Comparison of ENCODE assay signal across 25 cellular contexts in genomic region chr18:25136416-25137132, GRCh38.
DNase-seq lines count a peak whose midpoint lies in the region; ATAC-seq and TF ChIP-seq lines count a peak whose summit lies in the region.
"Had no signal": no experiment of that assay in that cellular context is flagged by ENCODE, and none has a peak within 500 bp of the region (broad histone marks: within the 10 kb centered on the region; RNA-seq: fewer than 3 reads in every experiment).

No MANE protein-coding gene starts in this region.

- TF ChIP-seq EP300 in transverse colon (IDR thresholded peaks at IDR 0.05; ENCODE audit: low read depth), result no peak

- H3K4me3 ChIP-seq in GM23248 (no peak overlapping the region), heart left ventricle (no peak overlapping the region), neural progenitor cell (no peak overlapping the region), transverse colon (no peak overlapping the region)
- H3K4me3 ChIP-seq: A549, gastrocnemius medialis, MG63, mucosa of descending colon had no signal

- peak; percentile 84 to 90 (median 88) for ATAC-seq in heart left ventricle
- ATAC-seq: A549; activated T-helper 17 cell treated with anti-CD3 and anti-CD28 coated beads, Interleukin-2, amount 50 U/mL, for 72 hours; gastrocnemius medialis; left colon; mucosa of descending colon had no signal

- 75 to 81% methylated on average over 9 of the region's 9 CpGs for WGBS in GM23248 (ENCODE audit: low coverage in 1 of 2, low lambda C conversion rate in 2 of 2, missing lambda C conversion rate in 2 of 2), 2 experiments
- WGBS in heart left ventricle, 4 donors, result 28 to 41% (median 36%) methylated on average over 9 of the region's 9 CpGs
- WGBS in transverse colon (ENCODE audit: low coverage in 1 of 2), 2 donors, result 78 to 81% methylated on average over 9 of the region's 9 CpGs

- H4K20me1 ChIP-seq in GM23248 (ENCODE audit: insufficient read depth) (no peaks in the 10 kb centered on the region), neural progenitor cell (ENCODE audit: low read depth) (peaks cover 93% of the 10 kb centered on the region)

- no peaks in the 10 kb centered on the region for H3K36me3 Mint-ChIP-seq in MCF 10A (ENCODE audit: insufficient read depth, unreplicated experiment)
- peaks cover 34% of the 10 kb centered on the region for H3K36me3 Mint-ChIP-seq in neural progenitor cell
- H3K36me3 Mint-ChIP-seq in mesothelial cell of epicardium, result no peaks in the 10 kb centered on the region
- H3K36me3 Mint-ChIP-seq: activated naive CD8-positive, alpha-beta T cell treated with anti-CD3 and anti-CD28 coated beads for 36 hours had no signal

- intact Hi-C loops in MCF 10A (cut with micrococcal nuclease), result no loop called here
- intact Hi-C loops in heart left ventricle (cut with DNase I), result loop anchor here in 4 of 10 donors (5.0 to 10.0 kb wide), 5 partner anchors 91 to 218 kb away; partner anchors contain the start of gene ZNF521 (in 2 of the 4)
- intact Hi-C loops in transverse colon (cut with DNase I; ENCODE audit: low total_unique reads), result no loop called here

- H3K9me3 Mint-ChIP-seq in MCF 10A (ENCODE audit: unreplicated experiment) (no peaks in the 10 kb centered on the region), neural progenitor cell (no peaks in the 10 kb centered on the region), mesothelial cell of epicardium (no peaks in the 10 kb centered on the region)
- H3K9me3 Mint-ChIP-seq: activated naive CD8-positive, alpha-beta T cell treated with anti-CD3 and anti-CD28 coated beads for 36 hours had no signal

- peak; percentile 26 for DNase-seq in GM23248
- peak; percentile 5 for DNase-seq in MCF 10A (ENCODE audit: unreplicated experiment)
- peak in 3 of 5 donors; percentile 21 to 48 (median 23) for DNase-seq in heart left ventricle
- no peak for DNase-seq in neural progenitor cell (ENCODE audit: low spot score)
- DNase-seq in transverse colon, result no peak
- DNase-seq in mesothelial cell of epicardium (ENCODE audit: low spot score in 2 of 2, unreplicated experiment in 2 of 2), result no peak
- DNase-seq in HT-29 (ENCODE audit: low spot score), result no peak
- DNase-seq in GDM1 (lab: John Stamatoyannopoulos, UW), result no peak
- DNase-seq: activated naive CD8-positive, alpha-beta T cell treated with anti-CD3 and anti-CD28 coated beads for 36 hours; BE2C; brain microvascular endothelial cell; COR-L47; DND-41; gastrocnemius medialis; left colon; MG63; mucosa of descending colon; NCI-H1436 treated with DMSO at 0.1 percent for 48 hours; NCI-H2171 treated with DMSO at 0.1 percent for 48 hours; NCI-H526; stimulated activated CD8-positive, alpha-beta memory T cell treated with anti-CD3 and anti-CD28 coated beads, Interleukin-4, amount 100 ng/mL, for 48 hours; substantia nigra; SW 1271 had no signal

- H3K4me3 Mint-ChIP-seq in MCF 10A (ENCODE audit: unreplicated experiment), result no peak overlapping the region
- no peak overlapping the region for H3K4me3 Mint-ChIP-seq in neural progenitor cell
- H3K4me3 Mint-ChIP-seq in mesothelial cell of epicardium, result no peak overlapping the region
- H3K4me3 Mint-ChIP-seq: activated naive CD8-positive, alpha-beta T cell treated with anti-CD3 and anti-CD28 coated beads for 36 hours; activated T-helper 17 cell treated with anti-CD3 and anti-CD28 coated beads, Interleukin-2, amount 50 U/mL, for 72 hours had no signal

- H3K9me3 ChIP-seq in GM23248 (ENCODE audit: low read depth) (no peaks in the 10 kb centered on the region), heart left ventricle (no peaks in the 10 kb centered on the region), neural progenitor cell (ENCODE audit: low read depth) (no peaks in the 10 kb centered on the region), transverse colon (no peaks in the 10 kb centered on the region)
- H3K9me3 ChIP-seq: A549, BE2C, gastrocnemius medialis, MG63, mucosa of descending colon had no signal

- in situ Hi-C loops in GM23248 (cut with MboI) (no loop called here), transverse colon (cut with MboI; ENCODE audit: low pct_ligation_motif_present in 1 of 4, low pct_unique_long_range_greater_than_20kb in 1 of 4, low sequenced_read_pairs in 3 of 4) (no loop called here)

- no peak overlapping the region for H3K4me2 ChIP-seq in GM23248 (ENCODE audit: unreplicated experiment)
- H3K4me2 ChIP-seq in neural progenitor cell, result no peak overlapping the region
- H3K4me2 ChIP-seq: A549 had no signal

- CTCF ChIA-PET in MCF 10A (lab: Yijun Ruan, JAX), result interaction anchor here (0.6 kb wide), 1 partner anchor 593 kb away, joined by 3 read pairs; no protein-coding TSS in a partner anchor

- no peaks in the 10 kb centered on the region for H3K9me2 ChIP-seq in GM23248 (ENCODE audit: insufficient read depth)

- H3K36me3 ChIP-seq in GM23248 (ENCODE audit: low read depth), result no peaks in the 10 kb centered on the region
- H3K36me3 ChIP-seq in heart left ventricle, result no peaks in the 10 kb centered on the region
- H3K36me3 ChIP-seq in neural progenitor cell, result peaks cover 6% of the 10 kb centered on the region
- H3K36me3 ChIP-seq in transverse colon, result no peaks in the 10 kb centered on the region
- H3K36me3 ChIP-seq: BE2C, brain microvascular endothelial cell, gastrocnemius medialis, MG63 had no signal

- no peak for TF ChIP-seq POLR2A in heart left ventricle (IDR thresholded peaks at IDR 0.05)
- TF ChIP-seq POLR2A in transverse colon (IDR thresholded peaks at IDR 0.05), result no peak

- H3K27ac Mint-ChIP-seq in MCF 10A (ENCODE audit: low read depth, unreplicated experiment) (no peak overlapping the region), neural progenitor cell (peak overlapping the region; percentile 64), mesothelial cell of epicardium (no peak overlapping the region)
- H3K27ac Mint-ChIP-seq: activated naive CD8-positive, alpha-beta T cell treated with anti-CD3 and anti-CD28 coated beads for 36 hours; activated T-helper 17 cell treated with anti-CD3 and anti-CD28 coated beads, Interleukin-2, amount 50 U/mL, for 72 hours had no signal

- no peak overlapping the region for H2AFZ ChIP-seq in GM23248
- no peak overlapping the region for H2AFZ ChIP-seq in neural progenitor cell (replicated peaks)

- BruUV-seq in MCF 10A (replicated peaks; lab: Mats Ljungman, UMichigan), result no TSS peak

- no peaks in the 10 kb centered on the region for H3F3A ChIP-seq in GM23248 (ENCODE audit: insufficient read depth)
- no peaks in the 10 kb centered on the region for H3F3A ChIP-seq in neural progenitor cell (ENCODE audit: low read depth)

- POLR2A ChIA-PET in MCF 10A (lab: Yijun Ruan, JAX), result no interaction called here

- no peak overlapping the region for H3K9ac ChIP-seq in GM23248
- no peak overlapping the region for H3K9ac ChIP-seq in neural progenitor cell

- no peaks in the 10 kb centered on the region for H3K4me1 Mint-ChIP-seq in MCF 10A (ENCODE audit: insufficient read depth, unreplicated experiment)
- peaks cover 50% of the 10 kb centered on the region for H3K4me1 Mint-ChIP-seq in neural progenitor cell
- peaks cover 19% of the 10 kb centered on the region for H3K4me1 Mint-ChIP-seq in mesothelial cell of epicardium
- H3K4me1 Mint-ChIP-seq: activated naive CD8-positive, alpha-beta T cell treated with anti-CD3 and anti-CD28 coated beads for 36 hours; activated T-helper 17 cell treated with anti-CD3 and anti-CD28 coated beads, Interleukin-2, amount 50 U/mL, for 72 hours had no signal

- no peaks in the 10 kb centered on the region for H3K79me2 ChIP-seq in GM23248 (ENCODE audit: insufficient read depth)
- H3K79me2 ChIP-seq in neural progenitor cell (ENCODE audit: low read depth), result peaks cover 84% of the 10 kb centered on the region

- H3K4me1 ChIP-seq in GM23248 (ENCODE audit: insufficient read depth) (no peaks in the 10 kb centered on the region), heart left ventricle (peaks cover 5 to 63% (median 44%) of the 10 kb centered on the region in 12 donors), neural progenitor cell (peaks cover 48% of the 10 kb centered on the region), transverse colon (no peaks in the 10 kb centered on the region)
- H3K4me1 ChIP-seq: A549, BE2C had no signal

- no peak overlapping the region for H3K27ac ChIP-seq in GM23248
- H3K27ac ChIP-seq in heart left ventricle, result peak overlapping the region; percentile 47 to 84 (median 67)
- peak overlapping the region; percentile 27 for H3K27ac ChIP-seq in neural progenitor cell
- H3K27ac ChIP-seq in transverse colon, result no peak overlapping the region
- H3K27ac ChIP-seq: A549, brain microvascular endothelial cell had no signal

- no peak for TF ChIP-seq CTCF in MCF 10A (IDR thresholded peaks at IDR 0.05; ENCODE audit: unreplicated experiment)
- peak in 1 of 12 donors; percentile 8 for TF ChIP-seq CTCF in heart left ventricle (IDR thresholded peaks at IDR 0.05)
- TF ChIP-seq CTCF in neural progenitor cell (IDR thresholded peaks at IDR 0.05), result no peak
- no peak for TF ChIP-seq CTCF in transverse colon (IDR thresholded peaks at IDR 0.05)
- no peak for TF ChIP-seq CTCF in mesothelial cell of epicardium (IDR thresholded peaks at IDR 0.05; ENCODE audit: unreplicated experiment)

- H3K27me3 ChIP-seq in GM23248 (replicated peaks; ENCODE audit: insufficient read depth) (no peaks in the 10 kb centered on the region), heart left ventricle (no peaks in the 10 kb centered on the region), neural progenitor cell (no peaks in the 10 kb centered on the region), transverse colon (no peaks in the 10 kb centered on the region)
- H3K27me3 ChIP-seq: BE2C, brain microvascular endothelial cell, gastrocnemius medialis, MG63 had no signal

- H3K27me3 Mint-ChIP-seq in MCF 10A (ENCODE audit: insufficient read depth, unreplicated experiment) (no peaks in the 10 kb centered on the region), neural progenitor cell (ENCODE audit: insufficient read depth, low read depth) (no peaks in the 10 kb centered on the region), mesothelial cell of epicardium (ENCODE audit: low read depth) (no peaks in the 10 kb centered on the region)
- H3K27me3 Mint-ChIP-seq: activated naive CD8-positive, alpha-beta T cell treated with anti-CD3 and anti-CD28 coated beads for 36 hours; activated T-helper 17 cell treated with anti-CD3 and anti-CD28 coated beads, Interleukin-2, amount 50 U/mL, for 72 hours had no signal

Comparison
In these comparisons a context has a peak if more than half of its experiments do, and no peak if none do; other contexts are left out.
1. DNase-seq: peak in GM23248 (single experiment), MCF 10A (single experiment) and heart left ventricle (3 of 5); none in neural progenitor cell (single experiment), transverse colon (single experiment), mesothelial cell of epicardium (0 of 2), HT-29 (single experiment) and GDM1 (single experiment).
2. H3K27ac ChIP-seq: peak in heart left ventricle (12 of 12) and neural progenitor cell (single experiment); none in GM23248 (single experiment) and transverse colon (0 of 4).